In genomic region chr18:38047820-38048219, GRCh38 we compare ENCODE assay signal across 1 cellular context.
TF ChIP-seq lines count a peak whose summit lies in the region.

No MANE protein-coding gene starts in this region.

TF ChIP-seq in GM12878, 131 proteins besides CTCF, POLR2A, EP300 and RAD21 (continued from another document):
- no peak for TF ChIP-seq FOXM1 (IDR thresholded peaks at IDR 0.05; ENCODE audit: low read depth, low read length)
- TF ChIP-seq E2F8 (IDR thresholded peaks at IDR 0.05; ENCODE audit: low read depth, partially characterized antibody), result no peak
- no peak for TF ChIP-seq ESRRA (IDR thresholded peaks at IDR 0.05; ENCODE audit: low read length)
- TF ChIP-seq SRF (IDR thresholded peaks at IDR 0.05; ENCODE audit: low read depth in 2 of 2, low read length in 2 of 2), result no peak
- no peak for TF ChIP-seq EZH2 (IDR thresholded peaks at IDR 0.05; ENCODE audit: borderline replicate concordance, control insufficient read depth, low read depth, low read length)
- TF ChIP-seq ZNF207 (IDR thresholded peaks at IDR 0.05; ENCODE audit: borderline replicate concordance), result no peak
- no peak for TF ChIP-seq HDAC2 (IDR thresholded peaks at IDR 0.05)
- TF ChIP-seq CUX1 (IDR thresholded peaks at IDR 0.05; ENCODE audit: insufficient replicate concordance, low read depth, low read length), result no peak
- TF ChIP-seq ATF7 (IDR thresholded peaks at IDR 0.05; ENCODE audit: low read depth), result no peak
- TF ChIP-seq RUNX3 (IDR thresholded peaks at IDR 0.05; ENCODE audit: low read length), result no peak
- TF ChIP-seq ZNF622 (IDR thresholded peaks at IDR 0.05), result no peak
- no peak for TF ChIP-seq ATF2 (IDR thresholded peaks at IDR 0.05; ENCODE audit: low read length)
- TF ChIP-seq CREB1 (IDR thresholded peaks at IDR 0.05; ENCODE audit: low read depth), result no peak
- no peak for TF ChIP-seq USF1 (IDR thresholded peaks at IDR 0.05; ENCODE audit: borderline replicate concordance, extremely low read length, insufficient read depth, low read depth, low read length)
- no peak for TF ChIP-seq KDM1A (IDR thresholded peaks at IDR 0.05; ENCODE audit: borderline replicate concordance)
- TF ChIP-seq ZZZ3 (IDR thresholded peaks at IDR 0.05; ENCODE audit: control insufficient read depth, insufficient read length, low read depth), result no peak
- no peak for TF ChIP-seq NFYA (IDR thresholded peaks at IDR 0.05; ENCODE audit: borderline replicate concordance, low read depth, low read length)
